ENCODE assay signal across 17 cellular contexts in genomic region chr2:232132179-232132578, GRCh38.
"Had no signal": no experiment of that assay in that cellular context is flagged by ENCODE, and none has a peak within 500 bp of the region (broad histone marks: within the 10 kb centered on the region; RNA-seq: fewer than 3 reads in every experiment).

No MANE protein-coding gene starts in this region.

- H3K27ac Mint-ChIP-seq: activated B cell treated with CpG ODN at 0.5 μM for 24 hours; activated CD4-positive, alpha-beta memory T cell treated with anti-CD3 and anti-CD28 coated beads, Interleukin-2, amount 10 ng/mL, durations not matched to agents 7 days and 5 days; activated CD8-positive, alpha-beta memory T cell treated with anti-CD3 and anti-CD28 coated beads, Interleukin-2, amount 10 ng/mL, durations not matched to agents 7 days and 5 days; activated naive CD8-positive, alpha-beta T cell treated with anti-CD3 and anti-CD28 coated beads, Interleukin-2, amount 10 ng/mL, durations not matched to agents 7 days and 5 days; brain; stimulated activated naive B cell treated with anti-CD40 and anti-IgM and Interleukin-4, amounts not matched to agents 10 μg/mL and 1 μg/mL and 100 μg/mL, for 72 hours; T-helper 2 cell treated with Interferon-gamma antibody and Interleukin-4, amounts not matched to agents 5 μg/mL and 100 μg/mL, for 36 hours had no signal

- ATAC-seq: activated CD8-positive, alpha-beta memory T cell treated with anti-CD3 and anti-CD28 coated beads, Interleukin-2, amount 10 ng/mL, durations not matched to agents 7 days and 5 days; left lobe of liver had no signal

- H3K27me3 Mint-ChIP-seq: activated B cell treated with CpG ODN at 0.5 μM for 24 hours; activated CD4-positive, alpha-beta memory T cell treated with anti-CD3 and anti-CD28 coated beads, Interleukin-2, amount 10 ng/mL, durations not matched to agents 7 days and 5 days; activated CD8-positive, alpha-beta memory T cell treated with anti-CD3 and anti-CD28 coated beads, Interleukin-2, amount 10 ng/mL, durations not matched to agents 7 days and 5 days; activated naive CD8-positive, alpha-beta T cell treated with anti-CD3 and anti-CD28 coated beads, Interleukin-2, amount 10 ng/mL, durations not matched to agents 7 days and 5 days; stimulated activated naive B cell treated with anti-CD40 and anti-IgM and Interleukin-4, amounts not matched to agents 10 μg/mL and 1 μg/mL and 100 μg/mL, for 72 hours had no signal

- FAIRE-seq: colon had no signal

- H3K9me3 Mint-ChIP-seq: activated B cell treated with CpG ODN at 0.5 μM for 24 hours; activated CD4-positive, alpha-beta memory T cell treated with anti-CD3 and anti-CD28 coated beads, Interleukin-2, amount 10 ng/mL, durations not matched to agents 7 days and 5 days; activated naive CD8-positive, alpha-beta T cell treated with anti-CD3 and anti-CD28 coated beads, Interleukin-2, amount 10 ng/mL, durations not matched to agents 7 days and 5 days; brain; stimulated activated naive B cell treated with anti-CD40 and anti-IgM and Interleukin-4, amounts not matched to agents 10 μg/mL and 1 μg/mL and 100 μg/mL, for 72 hours; T-helper 2 cell treated with Interferon-gamma antibody and Interleukin-4, amounts not matched to agents 5 μg/mL and 100 μg/mL, for 36 hours had no signal

- H3K4me3 Mint-ChIP-seq: activated B cell treated with CpG ODN at 0.5 μM for 24 hours; activated CD4-positive, alpha-beta memory T cell treated with anti-CD3 and anti-CD28 coated beads, Interleukin-2, amount 10 ng/mL, durations not matched to agents 7 days and 5 days; activated CD8-positive, alpha-beta memory T cell treated with anti-CD3 and anti-CD28 coated beads, Interleukin-2, amount 10 ng/mL, durations not matched to agents 7 days and 5 days; activated naive CD8-positive, alpha-beta T cell treated with anti-CD3 and anti-CD28 coated beads, Interleukin-2, amount 10 ng/mL, durations not matched to agents 7 days and 5 days; brain; stimulated activated naive B cell treated with anti-CD40 and anti-IgM and Interleukin-4, amounts not matched to agents 10 μg/mL and 1 μg/mL and 100 μg/mL, for 72 hours; T-helper 2 cell treated with Interferon-gamma antibody and Interleukin-4, amounts not matched to agents 5 μg/mL and 100 μg/mL, for 36 hours had no signal

- DNase-seq: activated B cell treated with CpG ODN at 0.5 μM for 24 hours; activated CD4-positive, alpha-beta memory T cell treated with anti-CD3 and anti-CD28 coated beads, Interleukin-2, amount 10 ng/mL, durations not matched to agents 7 days and 5 days; activated CD4-positive, alpha-beta T cell treated with anti-CD3 and anti-CD28 coated beads for 48 hours; activated CD8-positive, alpha-beta memory T cell treated with anti-CD3 and anti-CD28 coated beads, Interleukin-2, amount 10 ng/mL, durations not matched to agents 7 days and 5 days; activated naive CD8-positive, alpha-beta T cell treated with anti-CD3 and anti-CD28 coated beads, Interleukin-2, amount 10 ng/mL, durations not matched to agents 7 days and 5 days; central memory CD4-positive, alpha-beta T cell; dorsolateral prefrontal cortex; foreskin melanocyte; glutamatergic neuron; hippocampal formation; islet precursor cell; sigmoid colon; stimulated activated naive B cell treated with anti-CD40 and anti-IgM and Interleukin-4, amounts not matched to agents 10 μg/mL and 1 μg/mL and 100 μg/mL, for 72 hours had no signal

- H3K27ac ChIP-seq: dorsolateral prefrontal cortex, sigmoid colon had no signal

- H3K4me1 Mint-ChIP-seq: activated CD4-positive, alpha-beta memory T cell treated with anti-CD3 and anti-CD28 coated beads, Interleukin-2, amount 10 ng/mL, durations not matched to agents 7 days and 5 days; activated CD8-positive, alpha-beta memory T cell treated with anti-CD3 and anti-CD28 coated beads, Interleukin-2, amount 10 ng/mL, durations not matched to agents 7 days and 5 days; brain had no signal
